8 cellular contexts compared by ENCODE assay signal in the genomic region with DNA sequence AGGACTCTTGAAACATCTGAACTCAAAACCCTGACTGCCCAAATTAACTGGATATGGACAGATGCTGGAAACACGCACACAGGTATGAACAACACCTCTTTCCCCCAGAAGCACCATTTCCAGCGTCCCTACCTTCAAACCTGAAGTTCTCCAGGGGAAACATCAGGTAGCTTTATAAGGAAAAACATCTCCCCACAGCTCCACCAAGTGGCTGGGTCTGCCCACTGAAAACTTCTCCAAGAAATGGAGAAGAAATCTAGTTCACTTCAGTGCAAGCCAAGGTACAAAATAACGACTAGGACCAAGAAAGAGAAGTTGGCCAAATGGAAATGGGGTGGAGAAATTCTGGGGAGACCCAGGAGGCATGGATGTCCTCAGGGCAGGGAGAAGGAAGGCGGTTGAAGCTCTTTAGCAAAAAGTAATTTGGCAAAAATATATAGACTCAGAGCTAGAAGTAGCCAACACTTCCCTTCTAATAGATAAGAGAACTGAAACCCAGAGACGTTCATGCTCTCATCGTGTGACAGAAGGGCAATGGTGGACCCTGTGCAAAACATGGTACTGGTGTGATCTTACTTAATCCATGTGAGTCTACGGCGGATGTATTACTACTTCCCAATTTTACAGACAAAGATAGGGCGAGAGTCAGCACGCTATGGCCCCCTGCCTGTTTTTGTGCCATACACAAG. TPM values are rescaled to one million over a fixed set of nuclear protein-coding genes. Genes with fewer than 3 reads are reported as not detected.
A peak's percentile ranks its signal among the peaks of the same experiment; 100 is the strongest.
DNase-seq lines count a peak whose midpoint lies in the region; ATAC-seq and TF ChIP-seq lines count a peak whose summit lies in the region.

No MANE protein-coding gene starts in this region.

- H3K27ac Mint-ChIP-seq in CD8-positive, alpha-beta T cell = no peak overlapping the region

- POLR2A ChIA-PET in AG04449 (lab: Yijun Ruan, JAX) = interaction anchor here (0.6 to 0.7 kb wide), 2 partner anchors 10 to 403 kb away, joined by 3 to 4 read pairs; a partner anchor contains a TSS
- POLR2A ChIA-PET in HEK293 (lab: Yijun Ruan, JAX) = interaction anchor here (0.7 to 3.0 kb wide), 2 partner anchors 10 to 424 kb away, joined by 3 to 15 read pairs; a partner anchor contains a TSS
- POLR2A ChIA-PET in CD8-positive, alpha-beta T cell (lab: Charles Lee) = no interaction called here

- peaks cover 5% of the 10 kb centered on the region for H3K27me3 ChIP-seq in adipocyte (replicated peaks; ENCODE audit: control insufficient read depth, insufficient read depth, low read length)
- no peaks in the 10 kb centered on the region for H3K27me3 ChIP-seq in CD8-positive, alpha-beta T cell (ENCODE audit: insufficient read depth, low read length)

- ATAC-seq in CD8-positive, alpha-beta T cell = no peak
- ATAC-seq in HG03025 (IDR thresholded peaks at IDR 0.05; ENCODE audit: low FRiP score, unreplicated experiment) = no peak

- peaks cover 14% of the 10 kb centered on the region for H3K4me1 ChIP-seq in HEK293 (ENCODE audit: control insufficient read depth, insufficient read depth, low read length)
- peaks cover 11% of the 10 kb centered on the region for H3K4me1 ChIP-seq in adipocyte (ENCODE audit: control insufficient read depth, insufficient read depth, low read length)
- no peaks in the 10 kb centered on the region for H3K4me1 ChIP-seq in CD8-positive, alpha-beta T cell (ENCODE audit: insufficient read depth, low read length)

- H3K36me3 ChIP-seq in HEK293 (ENCODE audit: control insufficient read depth in 2 of 2, insufficient read depth in 1 of 2, low read length in 2 of 2) (no peaks in the 10 kb centered on the region), adipocyte (ENCODE audit: control insufficient read depth, insufficient read depth, low read length, severe bottlenecking) (no peaks in the 10 kb centered on the region)
- no peaks in the 10 kb centered on the region for H3K36me3 ChIP-seq in CD8-positive, alpha-beta T cell (ENCODE audit: insufficient read depth, low read length)

- CTCF ChIA-PET in AG04449 (lab: Yijun Ruan, JAX) (interaction anchor here (0.6 to 5.0 kb wide), 30 partner anchors 10 to 748 kb away, joined by 3 to 41 read pairs (median 4); a partner anchor contains a TSS), HEK293 (lab: Yijun Ruan, JAX) (interaction anchor here (0.5 to 3.1 kb wide), 29 partner anchors 8 to 1858 kb away, joined by 3 to 47 read pairs (median 4); a partner anchor contains a TSS)
- CTCF ChIA-PET in CD8-positive, alpha-beta T cell (lab: Charles Lee) = interaction anchor here (0.8 to 5.4 kb wide), 4 partner anchors 12 to 729 kb away, joined by 3 to 41 read pairs (median 8); a partner anchor contains a TSS

- no peak overlapping the region for H3K9ac ChIP-seq in adipocyte (ENCODE audit: low read length)

- H3K36me3 Mint-ChIP-seq in CD8-positive, alpha-beta T cell = no peaks in the 10 kb centered on the region

- peaks cover 25% of the 10 kb centered on the region for H3K27me3 Mint-ChIP-seq in CD8-positive, alpha-beta T cell (ENCODE audit: low read depth)

- no peaks in the 10 kb centered on the region for H3K4me1 Mint-ChIP-seq in CD8-positive, alpha-beta T cell (ENCODE audit: low read depth)

- H3K9me3 Mint-ChIP-seq in CD8-positive, alpha-beta T cell = no peaks in the 10 kb centered on the region

- H3K9me3 ChIP-seq in HEK293 (ENCODE audit: control insufficient read depth, insufficient read depth, low read depth, low read length) = no peaks in the 10 kb centered on the region
- H3K9me3 ChIP-seq in adipocyte (ENCODE audit: control insufficient read depth, low read length) = no peaks in the 10 kb centered on the region
- H3K9me3 ChIP-seq in CD8-positive, alpha-beta T cell (ENCODE audit: low read length) = no peaks in the 10 kb centered on the region

- H3K4me3 Mint-ChIP-seq in CD8-positive, alpha-beta T cell = no peak overlapping the region

- H3K27ac ChIP-seq in HEK293 (ENCODE audit: extremely low read depth, low read depth, low read length) = no peak overlapping the region
- H3K27ac ChIP-seq in CD8-positive, alpha-beta T cell (ENCODE audit: low read depth, low read length) = no peak overlapping the region

- no peak overlapping the region for H3K4me3 ChIP-seq in AG04449 (ENCODE audit: low read depth, low read length)
- H3K4me3 ChIP-seq in HEK293 (ENCODE audit: low read depth, low read length) = no peak overlapping the region
- H3K4me3 ChIP-seq in adipocyte (ENCODE audit: low read length) = no peak overlapping the region
- no peak overlapping the region for H3K4me3 ChIP-seq in CD8-positive, alpha-beta T cell (ENCODE audit: low read depth, low read length)

- peak; percentile 58 for TF ChIP-seq CTCF in AG04449 (IDR thresholded peaks at IDR 0.05; ENCODE audit: insufficient read depth, low read length, missing control alignments)
- TF ChIP-seq CTCF in HEK293 (tag by site-specific recombination; IDR thresholded peaks at IDR 0.05) = peak; percentile 53
- no peak for TF ChIP-seq CTCF in CD8-positive, alpha-beta T cell (IDR thresholded peaks at IDR 0.05)

- DNase-seq in AG04449 (ENCODE audit: low read depth, low spot score) (no peak), adipocyte (ENCODE audit: low read depth) (peak; percentile 55), kidney tubule cell (ENCODE audit: low spot score) (peak; percentile 50), HuH-7 (ENCODE audit: low spot score) (no peak)
- DNase-seq in CD8-positive, alpha-beta T cell = no peak
- DNase-seq in effector CD8-positive, alpha-beta T cell (lab: John Stamatoyannopoulos, UW) = no peak

- intact Hi-C loops in CD8-positive, alpha-beta T cell (cut with DNase I, micrococcal nuclease) = no loop called here

TF ChIP-seq in HEK293, 187 proteins besides CTCF, POLR2A, EP300 and RAD21 (continues in another document):
- no peak for TF ChIP-seq OSR2 (tag by site-specific recombination; IDR thresholded peaks at IDR 0.05)
- TF ChIP-seq ZNF654 (tag by site-specific recombination; IDR thresholded peaks at IDR 0.05; ENCODE audit: low read depth) = peak; percentile 49
- TF ChIP-seq ZNF132 (tag by site-specific recombination; IDR thresholded peaks at IDR 0.05; ENCODE audit: borderline replicate concordance) = no peak
- TF ChIP-seq ZNF416 (tag by site-specific recombination; IDR thresholded peaks at IDR 0.05) = no peak
- no peak for TF ChIP-seq ZNF521 (tag by site-specific recombination; IDR thresholded peaks at IDR 0.05)
- TF ChIP-seq, protein P1, sequence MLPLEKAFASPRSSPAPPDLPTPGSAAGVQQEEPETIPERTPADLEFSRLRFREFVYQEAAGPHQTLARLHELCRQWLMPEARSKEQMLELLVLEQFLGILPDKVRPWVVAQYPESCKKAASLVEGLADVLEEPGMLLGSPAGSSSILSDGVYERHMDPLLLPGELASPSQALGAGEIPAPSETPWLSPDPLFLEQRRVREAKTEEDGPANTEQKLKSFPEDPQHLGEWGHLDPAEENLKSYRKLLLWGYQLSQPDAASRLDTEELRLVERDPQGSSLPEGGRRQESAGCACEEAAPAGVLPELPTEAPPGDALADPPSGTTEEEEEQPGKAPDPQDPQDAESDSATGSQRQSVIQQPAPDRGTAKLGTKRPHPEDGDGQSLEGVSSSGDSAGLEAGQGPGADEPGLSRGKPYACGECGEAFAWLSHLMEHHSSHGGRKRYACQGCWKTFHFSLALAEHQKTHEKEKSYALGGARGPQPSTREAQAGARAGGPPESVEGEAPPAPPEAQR (tag by site-specific recombination; IDR thresholded peaks at IDR 0.05) = no peak
- TF ChIP-seq ZFP37 (tag by site-specific recombination; IDR thresholded peaks at IDR 0.05) = no peak
- TF ChIP-seq, protein P2, sequence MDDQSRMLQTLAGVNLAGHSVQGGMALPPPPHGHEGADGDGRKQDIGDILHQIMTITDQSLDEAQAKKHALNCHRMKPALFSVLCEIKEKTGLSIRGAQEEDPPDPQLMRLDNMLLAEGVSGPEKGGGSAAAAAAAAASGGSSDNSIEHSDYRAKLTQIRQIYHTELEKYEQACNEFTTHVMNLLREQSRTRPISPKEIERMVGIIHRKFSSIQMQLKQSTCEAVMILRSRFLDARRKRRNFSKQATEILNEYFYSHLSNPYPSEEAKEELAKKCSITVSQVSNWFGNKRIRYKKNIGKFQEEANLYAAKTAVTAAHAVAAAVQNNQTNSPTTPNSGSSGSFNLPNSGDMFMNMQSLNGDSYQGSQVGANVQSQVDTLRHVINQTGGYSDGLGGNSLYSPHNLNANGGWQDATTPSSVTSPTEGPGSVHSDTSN (CRISPR knock-in tag; IDR thresholded peaks at IDR 0.05) = no peak
- TF ChIP-seq ZNF701 (tag by site-specific recombination; IDR thresholded peaks at IDR 0.05) = no peak
- no peak for TF ChIP-seq ZNF510 (tag by site-specific recombination; IDR thresholded peaks at IDR 0.05; ENCODE audit: insufficient replicate concordance)
- TF ChIP-seq ZEB2 (tag by site-specific recombination; IDR thresholded peaks at IDR 0.05) = 0 out of 2 replicates have a peak, but pooled peaks have one; percentile 27
- TF ChIP-seq, protein P3, sequence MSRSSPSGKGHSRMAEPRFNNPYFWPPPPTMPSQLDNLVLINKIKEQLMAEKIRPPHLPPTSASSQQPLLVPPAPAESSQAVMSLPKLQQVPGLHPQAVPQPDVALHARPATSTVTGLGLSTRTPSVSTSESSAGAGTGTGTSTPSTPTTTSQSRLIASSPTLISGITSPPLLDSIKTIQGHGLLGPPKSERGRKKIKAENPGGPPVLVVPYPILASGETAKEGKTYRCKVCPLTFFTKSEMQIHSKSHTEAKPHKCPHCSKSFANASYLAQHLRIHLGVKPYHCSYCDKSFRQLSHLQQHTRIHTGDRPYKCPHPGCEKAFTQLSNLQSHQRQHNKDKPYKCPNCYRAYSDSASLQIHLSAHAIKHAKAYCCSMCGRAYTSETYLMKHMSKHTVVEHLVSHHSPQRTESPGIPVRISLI (tag by site-specific recombination; IDR thresholded peaks at IDR 0.05) = no peak
- TF ChIP-seq ZNF10 (tag by site-specific recombination; IDR thresholded peaks at IDR 0.05) = no peak
- TF ChIP-seq ZBTB17 (tag by site-specific recombination; IDR thresholded peaks at IDR 0.05) = no peak
- TF ChIP-seq ZNF558 (tag by site-specific recombination; IDR thresholded peaks at IDR 0.05) = no peak
- TF ChIP-seq ZNF843 (tag by site-specific recombination; IDR thresholded peaks at IDR 0.05) = no peak
- no peak for TF ChIP-seq TCF7L2 (IDR thresholded peaks at IDR 0.05; ENCODE audit: borderline replicate concordance, low read depth, low read length)
- TF ChIP-seq GLI2 (tag by site-specific recombination; IDR thresholded peaks at IDR 0.05; ENCODE audit: borderline replicate concordance, low read depth) = no peak
- no peak for TF ChIP-seq HOXD13 (CRISPR knock-in tag; IDR thresholded peaks at IDR 0.05; ENCODE audit: borderline replicate concordance)

RNA-seq across cellular contexts. Expression of a gene that starts 10.5 kb away (rescaled TPM):
- 1 to 10 TPM in 1 of 2 experiments, under 1 TPM in 1; 0.65 to 1.1 TPM for total RNA-seq in CD8-positive, alpha-beta T cell

Comparison
In these comparisons a context has a peak if more than half of its experiments do, and no peak if none do; other contexts are left out.
1. DNase-seq: peak in adipocyte (single experiment) and kidney tubule cell (single experiment); none in AG04449 (single experiment), HuH-7 (single experiment), CD8-positive, alpha-beta T cell (0 of 7) and effector CD8-positive, alpha-beta T cell (single experiment).